Comparison of ENCODE assay signal across 17 cellular contexts in the genomic region with DNA sequence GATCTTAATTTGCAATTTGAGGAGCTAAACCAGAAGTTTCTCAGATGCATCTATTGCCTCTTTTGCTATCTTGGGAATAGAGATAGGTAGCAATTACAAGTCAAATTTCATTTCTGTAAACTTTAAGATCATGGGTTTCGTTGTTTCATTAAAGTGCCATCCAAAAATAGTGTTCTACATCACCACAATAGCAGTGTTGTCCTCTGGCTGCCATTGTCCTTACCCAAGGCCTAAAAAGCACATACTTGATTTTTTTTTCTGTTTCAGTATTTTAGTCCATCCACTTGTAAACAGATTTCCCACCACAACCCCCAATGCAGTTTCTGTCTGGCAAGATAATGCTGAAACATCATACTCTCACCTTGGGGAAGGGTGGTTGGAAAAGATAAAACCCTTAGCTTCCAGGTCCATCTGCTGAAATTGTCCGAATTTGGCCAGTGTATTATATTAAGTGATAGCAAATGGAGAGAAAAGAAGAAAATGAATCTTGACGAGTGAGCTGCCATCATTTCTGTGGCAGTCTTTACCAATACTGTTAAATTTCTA.
"Had no signal": no experiment of that assay in that cellular context is flagged by ENCODE, and none has a peak within 500 bp of the region (broad histone marks: within the 10 kb centered on the region; RNA-seq: fewer than 3 reads in every experiment).

No MANE protein-coding gene starts in this region.

- H3K27me3 ChIP-seq: body of pancreas, esophagus muscularis mucosa, neural progenitor cell had no signal

- H3K9ac ChIP-seq: neural progenitor cell had no signal

- H3K9me3 ChIP-seq: body of pancreas, esophagus muscularis mucosa, lower lobe of right lung had no signal

- H3K4me1 ChIP-seq: body of pancreas, lower lobe of right lung, neural progenitor cell had no signal

- H3K4me2 ChIP-seq: neural progenitor cell had no signal

- FAIRE-seq: TTC549 had no signal

- H3K27ac ChIP-seq: body of pancreas, esophagus muscularis mucosa, lower lobe of right lung, neural progenitor cell had no signal

- H2AFZ ChIP-seq: neural progenitor cell had no signal

- H3K36me3 ChIP-seq: esophagus muscularis mucosa, lower lobe of right lung, neural progenitor cell had no signal

- DNase-seq: activated CD4-positive, alpha-beta T cell treated with anti-CD3 and anti-CD28 coated beads, Interleukin-2, amount 10 ng/mL, durations not matched to agents 7 days and 5 days; activated CD4-positive, CD25-positive, alpha-beta regulatory T cell; activated CD8-positive, alpha-beta memory T cell treated with anti-CD3 and anti-CD28 coated beads, Interleukin-2, amount 50 U/mL, for 48 hours; activated gamma-delta T cell treated with Interleukin-2 at 50 U/mL for 16 hours; activated naive CD8-positive, alpha-beta T cell treated with anti-CD3 and anti-CD28 coated beads for 36 hours; body of pancreas; central memory CD4-positive, alpha-beta T cell; effector CD4-positive, alpha-beta T cell; immature natural killer cell; lower lobe of right lung; stimulated activated CD4-positive, alpha-beta T cell treated with anti-CD3 and anti-CD28 coated beads, Interleukin-12 subunit alpha, Interleukin-12 subunit beta, amount 100 ng/mL, for 4 hours; stimulated activated naive B cell treated with anti-CD40 and anti-IgM and Interleukin-4, amounts not matched to agents 10 μg/mL and 1 μg/mL and 100 μg/mL, for 72 hours; T-helper 2 cell had no signal

- H3K4me3 ChIP-seq: body of pancreas, coronary artery, esophagus muscularis mucosa, lower lobe of right lung, neural progenitor cell had no signal

- ATAC-seq: body of pancreas, lower lobe of right lung had no signal
